7 cellular contexts compared by ENCODE assay signal in genomic region chr1:187928288-187928687, GRCh38.
DNase-seq lines count a peak whose midpoint lies in the region; ATAC-seq and TF ChIP-seq lines count a peak whose summit lies in the region.

No MANE protein-coding gene starts in this region.

- WGBS in endodermal cell (ENCODE audit: insufficient coverage in 1 of 2, insufficient read length in 1 of 2), 2 experiments, result 21% methylated on average over 4 of the region's 4 CpGs; no CpG with 5 or more reads in 1 of the 2 experiments

- no peak overlapping the region for H3K9ac ChIP-seq in endodermal cell (ENCODE audit: extremely low read depth, low read length, poor library complexity, severe bottlenecking)

- H3K4me1 Mint-ChIP-seq in endodermal cell, result peaks cover 12% of the 10 kb centered on the region

- no peak overlapping the region for H3K4me3 Mint-ChIP-seq in endodermal cell

- H3K4me3 ChIP-seq in LNCaP clone FGC (ENCODE audit: low read depth, low read length), result no peak overlapping the region
- H3K4me3 ChIP-seq in endodermal cell (ENCODE audit: low read length), result no peak overlapping the region

- no peaks in the 10 kb centered on the region for H3K27me3 ChIP-seq in endodermal cell (ENCODE audit: control insufficient read depth, insufficient read depth, low read length, poor library complexity, severe bottlenecking)

- H3K36me3 Mint-ChIP-seq in endodermal cell (ENCODE audit: low read depth), result no peaks in the 10 kb centered on the region

- no peaks in the 10 kb centered on the region for H3K36me3 ChIP-seq in endodermal cell (ENCODE audit: control insufficient read depth, insufficient read depth, low read length)

- no peak overlapping the region for H3K27ac Mint-ChIP-seq in endodermal cell

- H3K9me3 ChIP-seq in endodermal cell (ENCODE audit: control insufficient read depth, low read length), result no peaks in the 10 kb centered on the region

- H3K4me1 ChIP-seq in endodermal cell (ENCODE audit: control insufficient read depth, insufficient read depth, low read length), result no peaks in the 10 kb centered on the region

- TF ChIP-seq CTCF in LNCaP clone FGC (IDR thresholded peaks at IDR 0.05; ENCODE audit: control insufficient read depth, extremely low read depth, insufficient read depth) (peak; percentile 31), endodermal cell (conservative IDR thresholded peaks at IDR 0.05) (peak; percentile 78)

- DNase-seq in LNCaP clone FGC (ENCODE audit: low read depth), result no peak
- peak; percentile 77 for DNase-seq in endodermal cell
- DNase-seq in renal cortical epithelial cell (ENCODE audit: low read depth), result peak; percentile 32
- no peak for DNase-seq in SHP77 treated with DMSO at 0.1 percent for 48 hours (lab: John Stamatoyannopoulos, UW)
- no peak for DNase-seq in ureter (ENCODE audit: low spot score)

- H3K27me3 Mint-ChIP-seq in endodermal cell (ENCODE audit: insufficient read depth), result no peaks in the 10 kb centered on the region

- no peaks in the 10 kb centered on the region for H3K9me3 Mint-ChIP-seq in endodermal cell

- H3K27ac ChIP-seq in endodermal cell (ENCODE audit: low read depth, low read length), result no peak overlapping the region

- peak; percentile 48 for ATAC-seq in GM19467 (IDR thresholded peaks at IDR 0.05; ENCODE audit: unreplicated experiment)
- ATAC-seq in activated CD4-positive, CD25-positive, alpha-beta regulatory T cell treated with anti-CD3 and anti-CD28 coated beads, Interleukin-2, amount 50 U/mL, for 24 hours, result no peak

Comparison
In these comparisons a context has a peak if more than half of its experiments do, and no peak if none do; other contexts are left out.
1. DNase-seq: peak in endodermal cell (single experiment) and renal cortical epithelial cell (single experiment); none in LNCaP clone FGC (single experiment), SHP77 treated with DMSO at 0.1 percent for 48 hours (single experiment) and ureter (single experiment).